ENCODE assay signal across 9 cellular contexts in the genomic region with DNA sequence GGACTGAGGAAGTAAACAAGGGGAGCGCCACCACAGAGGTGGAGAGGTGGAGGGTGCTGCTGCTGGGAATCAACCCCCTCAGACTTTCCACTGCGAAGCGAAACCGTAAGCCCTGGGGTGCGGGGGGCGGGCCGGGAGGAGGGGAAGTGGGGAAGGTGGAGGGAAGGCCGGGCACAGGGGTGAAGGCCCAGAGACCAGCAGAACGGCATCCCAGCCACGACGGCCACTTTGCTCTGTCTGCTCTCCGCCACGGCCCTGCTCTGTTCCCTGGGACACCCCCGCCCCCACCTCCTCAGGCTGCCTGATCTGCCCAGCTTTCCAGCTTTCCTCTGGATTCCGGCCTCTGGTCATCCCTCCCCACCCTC. TPM values are rescaled to one million over a fixed set of nuclear protein-coding genes. Genes with fewer than 3 reads are reported as not detected.
DNase-seq lines count a peak whose midpoint lies in the region; ATAC-seq and TF ChIP-seq lines count a peak whose summit lies in the region.
"Had no signal": no experiment of that assay in that cellular context is flagged by ENCODE, and none has a peak within 500 bp of the region (broad histone marks: within the 10 kb centered on the region; RNA-seq: fewer than 3 reads in every experiment).

A gene (plus strand): TSS at position 190 of the 365 bp plus-strand sequence. CDS start 333 bp downstream, outside the sequence.

- peak within 1 kb of the TSS; percentile 85 for H3K4me3 Mint-ChIP-seq in activated naive CD8-positive, alpha-beta T cell
- H3K4me3 Mint-ChIP-seq in nephron, result peak within 1 kb of the TSS; percentile 61 to 73 (median 64)
- peak within 1 kb of the TSS; percentile 38 for H3K4me3 Mint-ChIP-seq in type B pancreatic cell

- peaks cover 3% of the 10 kb centered on the region for H3K36me3 Mint-ChIP-seq in activated naive CD8-positive, alpha-beta T cell
- peaks cover 55% of the 10 kb centered on the region for H3K36me3 Mint-ChIP-seq in nephron (ENCODE audit: low read depth)
- peaks cover 23% of the 10 kb centered on the region for H3K36me3 Mint-ChIP-seq in type B pancreatic cell

- H3K4me1 Mint-ChIP-seq in activated naive CD8-positive, alpha-beta T cell (ENCODE audit: low read depth), result peaks cover 51% of the 10 kb centered on the region
- H3K4me1 Mint-ChIP-seq in nephron, result peaks cover 35% of the 10 kb centered on the region
- H3K4me1 Mint-ChIP-seq in type B pancreatic cell (ENCODE audit: unreplicated experiment), result peaks cover 29% of the 10 kb centered on the region

- TF ChIP-seq CTCF in nephron (IDR thresholded peaks at IDR 0.05; ENCODE audit: unreplicated experiment in 3 of 3) (no peak), type B pancreatic cell (conservative IDR thresholded peaks at IDR 0.05) (no peak)

- no peak for DNase-seq in activated CD4-positive, CD25-positive, alpha-beta regulatory T cell (lab: John Stamatoyannopoulos, UW)
- no peak for DNase-seq in type B pancreatic cell (ENCODE audit: extremely low spot score, unreplicated experiment)
- no peak for DNase-seq in NCI-H526 treated with DMSO at 0.1 percent for 48 hours (lab: John Stamatoyannopoulos, UW)
- no peak for DNase-seq in NAMALWA (ENCODE audit: low spot score)
- DNase-seq: head of caudate nucleus had no signal

- ATAC-seq in activated CD4-positive, CD25-positive, alpha-beta regulatory T cell treated with anti-CD3 and anti-CD28 coated beads, Interleukin-2, amount 50 U/mL, for 24 hours, result peak; percentile 62 to 63
- ATAC-seq in HG03469 (IDR thresholded peaks at IDR 0.05; ENCODE audit: unreplicated experiment), result no peak

- H3K27ac Mint-ChIP-seq in activated naive CD8-positive, alpha-beta T cell, result peak within 1 kb of the TSS; percentile 86
- no peak within 1 kb of the TSS for H3K27ac Mint-ChIP-seq in nephron
- peak within 1 kb of the TSS; percentile 30 for H3K27ac Mint-ChIP-seq in type B pancreatic cell

- H3K9me3 Mint-ChIP-seq in activated naive CD8-positive, alpha-beta T cell (ENCODE audit: low read depth), result no peaks in the 10 kb centered on the region
- H3K9me3 Mint-ChIP-seq in nephron, result no peaks in the 10 kb centered on the region
- H3K9me3 Mint-ChIP-seq in type B pancreatic cell, result no peaks in the 10 kb centered on the region

- peaks cover 6% of the 10 kb centered on the region for H3K27me3 Mint-ChIP-seq in activated naive CD8-positive, alpha-beta T cell
- H3K27me3 Mint-ChIP-seq in nephron (ENCODE audit: low read depth) (peaks cover 23% of the 10 kb centered on the region), type B pancreatic cell (peaks cover 64% of the 10 kb centered on the region)

RNA-seq across cellular contexts. Expression of the gene that starts here (rescaled TPM):
- 0.52 and 2.6 TPM in 2 replicates for total RNA-seq in type B pancreatic cell (ENCODE audit: low replicate concordance)

Comparison
In these comparisons a context has a peak if more than half of its experiments do, and no peak if none do; other contexts are left out.
1. H3K27ac Mint-ChIP-seq: peak in activated naive CD8-positive, alpha-beta T cell (single experiment) and type B pancreatic cell (single experiment); none in nephron (0 of 3).
2. Peak in every context shown above with its lines, with median percentiles within 50 percentile points of each other: H3K4me3 Mint-ChIP-seq.